ENCODE assay signal across 15 cellular contexts in the genomic region with DNA sequence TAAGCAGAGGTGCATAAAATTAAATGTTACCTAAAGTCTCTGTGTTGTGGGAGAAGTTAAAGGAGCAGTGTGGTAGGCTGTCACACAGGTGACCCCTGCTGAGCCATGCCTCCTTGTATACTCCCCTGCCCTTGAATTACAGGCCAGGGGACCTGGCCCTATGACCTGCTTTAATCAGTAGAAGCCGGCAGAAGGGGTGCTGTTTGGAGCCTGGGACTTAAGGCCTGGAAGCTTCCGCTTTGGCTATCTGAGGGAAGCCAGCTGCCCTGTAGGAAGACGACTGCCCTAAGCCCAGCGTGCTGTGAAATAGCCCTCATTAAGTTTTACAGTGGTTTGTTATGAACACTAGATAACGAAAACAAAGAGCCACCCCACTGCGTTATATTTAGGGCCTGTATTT. TPM values are rescaled to one million over a fixed set of nuclear protein-coding genes. Genes with fewer than 3 reads are reported as not detected.
DNase-seq lines count a peak whose midpoint lies in the region; ATAC-seq, FAIRE-seq and TF ChIP-seq lines count a peak whose summit lies in the region.
"Had no signal": no experiment of that assay in that cellular context is flagged by ENCODE, and none has a peak within 500 bp of the region (broad histone marks: within the 10 kb centered on the region; RNA-seq: fewer than 3 reads in every experiment).

No MANE protein-coding gene starts in this region.

- H3K27ac Mint-ChIP-seq in progenitor cell of endocrine pancreas: no peak overlapping the region
- H3K27ac Mint-ChIP-seq: activated naive CD8-positive, alpha-beta T cell treated with anti-CD3 and anti-CD28 coated beads for 36 hours had no signal

- no peaks in the 10 kb centered on the region for H3K36me3 Mint-ChIP-seq in progenitor cell of endocrine pancreas (ENCODE audit: insufficient read depth)
- H3K36me3 Mint-ChIP-seq: activated naive CD8-positive, alpha-beta T cell treated with anti-CD3 and anti-CD28 coated beads for 36 hours had no signal

- H3K4me1 ChIP-seq in right atrium auricular region (peaks cover 0 to 14% of the 10 kb centered on the region in 2 donors), heart left ventricle (peaks cover 0 to 15% (median 0%) of the 10 kb centered on the region in 12 donors), muscle layer of duodenum (ENCODE audit: control insufficient read depth in 1 of 2, insufficient read depth in 2 of 2, low read length in 2 of 2) (peaks cover 0 to 6% of the 10 kb centered on the region in 2 donors)
- H3K4me1 ChIP-seq in effector memory CD4-positive, alpha-beta T cell (ENCODE audit: control insufficient read depth, insufficient read depth, low read length, poor library complexity, severe bottlenecking): no peaks in the 10 kb centered on the region

- FAIRE-seq in HTR-8/SVneo (lab: Jason Lieb, UNC): no peak

- no peak overlapping the region for H3K27ac ChIP-seq in right atrium auricular region
- H3K27ac ChIP-seq in heart left ventricle: peak overlapping the region in 10 of 12 donors; percentile 13 to 74 (median 53)
- H3K27ac ChIP-seq in muscle layer of duodenum (ENCODE audit: low read length): peak overlapping the region; percentile 58
- no peak overlapping the region for H3K27ac ChIP-seq in effector memory CD4-positive, alpha-beta T cell (ENCODE audit: insufficient read depth, low read length, poor library complexity, severe bottlenecking)
- H3K27ac ChIP-seq: tibial nerve had no signal

- H3K9me3 ChIP-seq in right atrium auricular region (no peaks in the 10 kb centered on the region), heart left ventricle (peaks cover 0 to 8% (median 0%) of the 10 kb centered on the region in 12 donors), muscle layer of duodenum (ENCODE audit: control insufficient read depth in 1 of 2, low read length in 2 of 2) (no peaks in the 10 kb centered on the region)
- H3K9me3 ChIP-seq in effector memory CD4-positive, alpha-beta T cell (ENCODE audit: control insufficient read depth, low read length): no peaks in the 10 kb centered on the region

- ATAC-seq in Right ventricle myocardium inferior (peak; percentile 72), heart left ventricle (peak; percentile 30 to 76 (median 50))

- intact Hi-C loops in Right ventricle myocardium inferior (cut with DNase I) (no loop called here), heart left ventricle (cut with DNase I) (loop anchor here in 1 of 10 donors (5.0 kb wide), 1 partner anchor 135 kb away; no protein-coding TSS in a partner anchor)

- H3K4me3 ChIP-seq in right atrium auricular region: no peak overlapping the region
- H3K4me3 ChIP-seq in heart left ventricle: no peak overlapping the region
- peak overlapping the region in 1 of 2 donors; percentile 11 for H3K4me3 ChIP-seq in muscle layer of duodenum (ENCODE audit: low read depth in 1 of 2, low read length in 2 of 2)
- H3K4me3 ChIP-seq in effector memory CD4-positive, alpha-beta T cell (ENCODE audit: insufficient read depth, low read depth, low read length, poor library complexity, severe bottlenecking): no peak overlapping the region
- H3K4me3 ChIP-seq: tibial nerve had no signal

- TF ChIP-seq CTCF in right atrium auricular region (IDR thresholded peaks at IDR 0.05) (no peak), heart left ventricle (IDR thresholded peaks at IDR 0.05) (no peak), progenitor cell of endocrine pancreas (IDR thresholded peaks at IDR 0.05; ENCODE audit: unreplicated experiment) (no peak)

- H3K27me3 ChIP-seq in right atrium auricular region: no peaks in the 10 kb centered on the region
- no peaks in the 10 kb centered on the region for H3K27me3 ChIP-seq in heart left ventricle
- H3K27me3 ChIP-seq in muscle layer of duodenum (ENCODE audit: low read depth, low read length): no peaks in the 10 kb centered on the region
- H3K27me3 ChIP-seq in effector memory CD4-positive, alpha-beta T cell (replicated peaks; ENCODE audit: control insufficient read depth, insufficient read depth, low read length, poor library complexity, severe bottlenecking): no peaks in the 10 kb centered on the region
- H3K27me3 ChIP-seq: tibial nerve had no signal

- H3K4me3 Mint-ChIP-seq in progenitor cell of endocrine pancreas (ENCODE audit: low read depth): no peak overlapping the region
- H3K4me3 Mint-ChIP-seq: activated naive CD8-positive, alpha-beta T cell treated with anti-CD3 and anti-CD28 coated beads for 36 hours; central memory CD8-positive, alpha-beta T cell had no signal

- TF ChIP-seq POLR2A in heart left ventricle (IDR thresholded peaks at IDR 0.05): no peak

- H3K36me3 ChIP-seq in right atrium auricular region: no peaks in the 10 kb centered on the region
- H3K36me3 ChIP-seq in heart left ventricle: no peaks in the 10 kb centered on the region
- no peaks in the 10 kb centered on the region for H3K36me3 ChIP-seq in muscle layer of duodenum (ENCODE audit: control insufficient read depth in 1 of 2, insufficient read depth in 2 of 2, low read length in 2 of 2)
- no peaks in the 10 kb centered on the region for H3K36me3 ChIP-seq in effector memory CD4-positive, alpha-beta T cell (ENCODE audit: control insufficient read depth, insufficient read depth, low read length)
- H3K36me3 ChIP-seq: tibial nerve had no signal

- H3K9me3 Mint-ChIP-seq in progenitor cell of endocrine pancreas (ENCODE audit: low read depth): no peaks in the 10 kb centered on the region
- H3K9me3 Mint-ChIP-seq: activated naive CD8-positive, alpha-beta T cell treated with anti-CD3 and anti-CD28 coated beads for 36 hours; central memory CD8-positive, alpha-beta T cell had no signal

- no peak for DNase-seq in Right ventricle myocardium inferior (ENCODE audit: missing footprints)
- no peak for DNase-seq in right atrium auricular region (ENCODE audit: low spot score)
- peak in 2 of 5 donors; percentile 10 to 45 for DNase-seq in heart left ventricle
- no peak for DNase-seq in HTR-8/SVneo (ENCODE audit: insufficient read length, low spot score)
- DNase-seq in NCI-H2171 treated with DMSO at 0.1 percent for 48 hours (lab: John Stamatoyannopoulos, UW): no peak
- DNase-seq in progenitor cell of endocrine pancreas (ENCODE audit: low spot score, unreplicated experiment): no peak
- DNase-seq in effector memory CD4-positive, alpha-beta T cell: no peak
- DNase-seq: activated naive CD8-positive, alpha-beta T cell treated with anti-CD3 and anti-CD28 coated beads for 36 hours; SHP77 treated with DMSO at 0.1 percent for 48 hours had no signal

- H3K27me3 Mint-ChIP-seq in progenitor cell of endocrine pancreas: peaks cover 5% of the 10 kb centered on the region
- H3K27me3 Mint-ChIP-seq: activated naive CD8-positive, alpha-beta T cell treated with anti-CD3 and anti-CD28 coated beads for 36 hours; central memory CD8-positive, alpha-beta T cell had no signal

- WGBS in heart left ventricle, 4 donors: 31 to 47% (median 37%) methylated on average over 6 of the region's 6 CpGs

- peaks cover 3% of the 10 kb centered on the region for H3K4me1 Mint-ChIP-seq in progenitor cell of endocrine pancreas (ENCODE audit: low read depth)
- H3K4me1 Mint-ChIP-seq: activated naive CD8-positive, alpha-beta T cell treated with anti-CD3 and anti-CD28 coated beads for 36 hours; central memory CD8-positive, alpha-beta T cell had no signal

RNA-seq across cellular contexts. Expression of gene SPINK2, which starts 34.1 kb away (rescaled TPM):
- total RNA-seq in Right ventricle myocardium inferior (not detected), right atrium auricular region (10 to 100 TPM in 1 of 2 donors, under 1 TPM in 1; 0.93 to 14.7 TPM), heart left ventricle (not detected), progenitor cell of endocrine pancreas (not detected in 2 replicates)
- not detected for polyA plus RNA-seq in heart left ventricle
- total RNA-seq: epithelial cell of proximal tubule, M059J, myocyte, tibial nerve had no signal

Comparison
In these comparisons a context has a peak if more than half of its experiments do, and no peak if none do; other contexts are left out.
1. H3K27ac ChIP-seq: peak in heart left ventricle (10 of 12) and muscle layer of duodenum (single experiment); none in right atrium auricular region (0 of 2) and effector memory CD4-positive, alpha-beta T cell (single experiment).